Comparison of ENCODE assay signal across 11 cellular contexts in the genomic region with DNA sequence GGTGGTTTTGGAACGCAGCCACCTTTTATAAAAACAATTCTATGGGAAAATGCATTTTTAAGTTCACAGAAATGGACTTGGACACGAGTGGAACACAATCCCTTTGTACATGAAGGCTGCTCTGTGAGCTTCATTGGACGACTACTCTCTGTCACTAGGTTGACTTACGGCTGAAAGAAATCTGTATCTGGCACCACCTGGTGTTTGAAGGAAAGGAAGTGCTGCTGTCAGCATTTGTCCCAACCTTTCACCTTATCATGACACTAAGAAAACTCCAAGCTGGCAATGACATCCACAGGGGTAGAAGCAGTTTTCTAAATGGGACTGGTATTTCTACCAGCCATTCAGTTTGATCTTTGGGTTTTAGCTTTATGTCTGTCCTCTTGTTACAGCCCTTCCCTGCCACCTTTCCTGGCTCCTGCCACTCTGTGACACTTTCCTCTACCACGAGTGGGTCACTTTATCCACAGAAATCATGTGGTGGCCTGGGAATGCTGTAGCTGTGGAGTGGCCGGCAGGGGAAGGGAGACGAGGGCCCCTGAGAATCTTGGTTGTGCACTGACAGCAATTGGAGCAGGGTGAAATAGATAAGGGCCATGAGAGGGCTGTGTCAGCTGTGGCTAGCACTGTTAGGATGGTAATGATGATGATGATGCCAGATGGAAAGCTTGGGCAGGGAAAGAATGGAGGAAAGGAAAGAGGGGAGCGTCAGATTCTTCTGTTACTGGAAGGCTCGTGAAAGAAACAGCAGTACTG.
DNase-seq lines count a peak whose midpoint lies in the region; ATAC-seq and TF ChIP-seq lines count a peak whose summit lies in the region.
"Had no signal": no experiment of that assay in that cellular context is flagged by ENCODE, and none has a peak within 500 bp of the region (broad histone marks: within the 10 kb centered on the region; RNA-seq: fewer than 3 reads in every experiment).

No MANE protein-coding gene starts in this region.

- in situ Hi-C loops in T47D (cut with HindIII; ENCODE audit: low pct_unique_long_range_greater_than_20kb, low sequenced_read_pairs), result no loop called here

- H3K4me3 ChIP-seq in breast epithelium (no peak overlapping the region), epithelial cell of esophagus (ENCODE audit: low read length) (no peak overlapping the region), retinal pigment epithelial cell (ENCODE audit: low read length) (no peak overlapping the region)
- H3K4me3 ChIP-seq: dorsolateral prefrontal cortex, heart left ventricle had no signal

- no peaks in the 10 kb centered on the region for H3K27me3 ChIP-seq in breast epithelium
- H3K27me3 ChIP-seq: heart left ventricle had no signal

- no peaks in the 10 kb centered on the region for H3K4me1 ChIP-seq in breast epithelium

- intact Hi-C loops in breast epithelium (cut with DNase I; ENCODE audit: low total_unique reads), result no loop called here

- DNase-seq in T47D (ENCODE audit: low read depth in 1 of 2, low spot score in 1 of 2), result peak; percentile 49 to 74
- no peak for DNase-seq in breast epithelium (ENCODE audit: low spot score in 2 of 2)
- peak; percentile 23 for DNase-seq in NCI-H460 (ENCODE audit: extremely low read depth, low read depth)
- DNase-seq in epithelial cell of esophagus (ENCODE audit: low read depth), result peak; percentile 31
- no peak for DNase-seq in retinal pigment epithelial cell (ENCODE audit: low read depth)
- no peak for DNase-seq in NCI-H1105 treated with DMSO at 0.1 percent for 48 hours (lab: John Stamatoyannopoulos, UW)
- no peak for DNase-seq in NCI-H187 treated with DMSO at 0.1 percent for 48 hours (lab: John Stamatoyannopoulos, UW)
- DNase-seq: dorsolateral prefrontal cortex, heart left ventricle had no signal

- no peaks in the 10 kb centered on the region for H3K36me3 ChIP-seq in breast epithelium
- H3K36me3 ChIP-seq: heart left ventricle had no signal

- TF ChIP-seq CTCF in breast epithelium (IDR thresholded peaks at IDR 0.05) (no peak), epithelial cell of esophagus (IDR thresholded peaks at IDR 0.05; ENCODE audit: insufficient read depth, low read depth, low read length, missing control alignments) (peak; percentile 14), retinal pigment epithelial cell (conservative IDR thresholded peaks at IDR 0.05; ENCODE audit: low read depth, low read length) (peak; percentile 18)

- ATAC-seq in GM18868 (IDR thresholded peaks at IDR 0.05; ENCODE audit: unreplicated experiment), result no peak
- ATAC-seq: naive thymus-derived CD8-positive, alpha-beta T cell had no signal

- no peak overlapping the region for H3K27ac ChIP-seq in breast epithelium
- H3K27ac ChIP-seq: dorsolateral prefrontal cortex, heart left ventricle had no signal

- TF ChIP-seq POLR2A in breast epithelium (IDR thresholded peaks at IDR 0.05), result no peak

- no peaks in the 10 kb centered on the region for H3K9me3 ChIP-seq in breast epithelium
- H3K9me3 ChIP-seq: heart left ventricle had no signal

Comparison
In these comparisons a context has a peak if more than half of its experiments do, and no peak if none do; other contexts are left out.
1. DNase-seq: peak in T47D (2 of 2), NCI-H460 (single experiment) and epithelial cell of esophagus (single experiment); none in breast epithelium (0 of 2), retinal pigment epithelial cell (single experiment), NCI-H1105 treated with DMSO at 0.1 percent for 48 hours (single experiment) and NCI-H187 treated with DMSO at 0.1 percent for 48 hours (single experiment).
2. CTCF ChIP-seq: peak in epithelial cell of esophagus (single experiment) and retinal pigment epithelial cell (single experiment); none in breast epithelium (0 of 3).